Comparison of ENCODE assay signal across 26 cellular contexts in the genomic region with DNA sequence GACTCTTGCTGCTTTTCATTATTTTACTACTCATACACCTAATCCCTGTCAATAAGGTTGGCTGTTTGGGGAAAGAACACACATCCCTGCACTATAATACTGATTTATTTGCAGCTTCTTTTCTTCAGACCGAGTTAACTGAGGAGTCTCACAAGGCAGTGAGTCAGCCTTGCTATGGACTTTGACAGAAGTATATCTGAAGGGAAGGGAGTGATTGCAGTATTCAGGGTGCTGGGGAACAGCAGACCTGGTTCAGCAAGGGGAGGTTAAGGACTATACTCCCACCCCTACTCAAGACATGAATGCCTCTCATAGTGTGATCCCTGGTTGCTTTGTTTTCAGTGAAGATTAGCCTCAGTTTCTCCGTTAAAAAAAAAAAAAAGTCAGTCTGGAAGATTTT.
DNase-seq lines count a peak whose midpoint lies in the region; ATAC-seq, FAIRE-seq and TF ChIP-seq lines count a peak whose summit lies in the region.
"Had no signal": no experiment of that assay in that cellular context is flagged by ENCODE, and none has a peak within 500 bp of the region (broad histone marks: within the 10 kb centered on the region; RNA-seq: fewer than 3 reads in every experiment).

No MANE protein-coding gene starts in this region.

- H3K27ac ChIP-seq in astrocyte (ENCODE audit: low read depth, low read length) (no peak overlapping the region), keratinocyte (ENCODE audit: control insufficient read depth, insufficient read depth, low read length) (peak overlapping the region; percentile 60), smooth muscle cell (ENCODE audit: low read depth) (peak overlapping the region; percentile 80), gastrocnemius medialis (no peak overlapping the region)
- H3K27ac ChIP-seq: pancreas had no signal

- no peak overlapping the region for H3K4me2 ChIP-seq in astrocyte (ENCODE audit: low read length)
- no peak overlapping the region for H3K4me2 ChIP-seq in keratinocyte (ENCODE audit: control insufficient read depth, extremely low read depth, insufficient read depth, low read depth, low read length)
- H3K4me2 ChIP-seq in smooth muscle cell, result peak overlapping the region; percentile 27

- H3K27me3 ChIP-seq in astrocyte (ENCODE audit: insufficient read depth, low read length) (no peaks in the 10 kb centered on the region), keratinocyte (ENCODE audit: control insufficient read depth, extremely low read depth, insufficient read depth, low read length) (no peaks in the 10 kb centered on the region), smooth muscle cell (ENCODE audit: low read depth) (no peaks in the 10 kb centered on the region), gastrocnemius medialis (no peaks in the 10 kb centered on the region)
- H3K27me3 ChIP-seq: pancreas, tibial artery had no signal

- H3K9me3 Mint-ChIP-seq in astrocyte (ENCODE audit: unreplicated experiment), result no peaks in the 10 kb centered on the region
- H3K9me3 Mint-ChIP-seq: endodermal cell; memory B cell; naive B cell; stimulated activated naive CD8-positive, alpha-beta T cell treated with anti-CD3 and anti-CD28 coated beads, Interleukin-15, amount 100 ng/mL, for 72 hours had no signal

- dilution Hi-C loops in keratinocyte (cut with MboI; ENCODE audit: extremely low pct_ligation_motif_present, low sequenced_read_pairs), result no loop called here

- H3K36me3 Mint-ChIP-seq in astrocyte (ENCODE audit: low read depth, unreplicated experiment), result peaks cover 16% of the 10 kb centered on the region

- ATAC-seq in HG02798 (IDR thresholded peaks at IDR 0.05; ENCODE audit: poor library complexity, unreplicated experiment) (no peak), gastrocnemius medialis (no peak)
- ATAC-seq: Panc1; pancreas; right cardiac atrium; stimulated activated naive CD8-positive, alpha-beta T cell treated with anti-CD3 and anti-CD28 coated beads, Interleukin-15, amount 100 ng/mL, for 72 hours had no signal

- H3K9me1 ChIP-seq in keratinocyte (ENCODE audit: control insufficient read depth, extremely low read depth, insufficient read depth, low read length), result no peaks in the 10 kb centered on the region

- H3K9me3 ChIP-seq in astrocyte (ENCODE audit: insufficient read depth, low read depth, low read length), result no peaks in the 10 kb centered on the region
- H3K9me3 ChIP-seq in keratinocyte (ENCODE audit: control insufficient read depth, low read depth, low read length), result no peaks in the 10 kb centered on the region
- H3K9me3 ChIP-seq in smooth muscle cell (replicated peaks; ENCODE audit: low read depth), result no peaks in the 10 kb centered on the region
- H3K9me3 ChIP-seq in gastrocnemius medialis, result no peaks in the 10 kb centered on the region
- H3K9me3 ChIP-seq: pancreas, tibial artery had no signal

- DNase-seq in HPDE6-E6E7 (ENCODE audit: extremely low spot score), result peak; percentile 21
- DNase-seq in astrocyte (ENCODE audit: low read depth), result no peak
- DNase-seq in keratinocyte (ENCODE audit: low read depth, low spot score), result no peak
- DNase-seq in smooth muscle cell (lab: John Stamatoyannopoulos, UW; ENCODE audit: unreplicated experiment), result no peak
- DNase-seq in globus pallidus (ENCODE audit: low spot score), result no peak
- DNase-seq in gastrocnemius medialis, result no peak
- DNase-seq: activated CD4-positive, alpha-beta T cell treated with anti-CD3 and anti-CD28 coated beads for 4 hours; activated CD8-positive, alpha-beta memory T cell treated with anti-CD3 and anti-CD28 coated beads for 24 hours; activated gamma-delta T cell; activated T-cell treated with anti-CD3 and anti-CD28 coated beads, Interleukin-2, amount 50 U/mL, for 1 hour; CD4-positive, CD25-positive, alpha-beta regulatory T cell; cortex of kidney; endodermal cell; KG1; MV-4-11; naive B cell; NCI-H2171; NCI-H524 treated with DMSO at 0.1 percent for 48 hours; pancreas; right cardiac atrium; stimulated activated CD4-positive, alpha-beta T cell treated with anti-CD3 and anti-CD28 coated beads, Interleukin-4, amount 100 ng/mL, for 4 hours; stimulated activated naive CD8-positive, alpha-beta T cell treated with anti-CD3 and anti-CD28 coated beads, Interleukin-15, amount 100 ng/mL, for 72 hours; tibial artery had no signal

- H4K20me1 ChIP-seq in astrocyte (ENCODE audit: insufficient read depth, low read length) (peaks cover 40% of the 10 kb centered on the region), keratinocyte (ENCODE audit: control insufficient read depth, extremely low read depth, insufficient read depth, low read length) (no peaks in the 10 kb centered on the region), smooth muscle cell (ENCODE audit: low read depth) (peaks cover 3% of the 10 kb centered on the region)

- H3K27ac Mint-ChIP-seq in astrocyte (ENCODE audit: unreplicated experiment), result peak overlapping the region; percentile 70
- H3K27ac Mint-ChIP-seq: CD4-positive, CD25-positive, alpha-beta regulatory T cell; endodermal cell; memory B cell; stimulated activated naive CD8-positive, alpha-beta T cell treated with anti-CD3 and anti-CD28 coated beads, Interleukin-15, amount 100 ng/mL, for 72 hours had no signal

- H3K36me3 ChIP-seq in astrocyte (ENCODE audit: insufficient read depth, low read length) (peaks cover 14% of the 10 kb centered on the region), keratinocyte (ENCODE audit: control insufficient read depth in 2 of 2, extremely low read depth in 1 of 2, insufficient read depth in 2 of 2, low read length in 2 of 2) (no peaks in the 10 kb centered on the region), smooth muscle cell (ENCODE audit: low read depth) (no peaks in the 10 kb centered on the region), gastrocnemius medialis (no peaks in the 10 kb centered on the region)
- H3K36me3 ChIP-seq: pancreas, tibial artery had no signal

- no peaks in the 10 kb centered on the region for H3F3A ChIP-seq in smooth muscle cell (ENCODE audit: low read depth)

- TF ChIP-seq POLR2A in gastrocnemius medialis (IDR thresholded peaks at IDR 0.05), result no peak

- H3K4me1 Mint-ChIP-seq in astrocyte (ENCODE audit: low read depth, unreplicated experiment), result peaks cover 50% of the 10 kb centered on the region

- H3K4me3 ChIP-seq in astrocyte (ENCODE audit: insufficient read depth, low read depth, low read length) (no peak overlapping the region), keratinocyte (ENCODE audit: control insufficient read depth in 2 of 3, extremely low read depth in 1 of 3, insufficient read depth in 2 of 3, low read depth in 1 of 3, low read length in 3 of 3) (no peak overlapping the region), smooth muscle cell (no peak overlapping the region), gastrocnemius medialis (no peak overlapping the region)
- H3K4me3 ChIP-seq: pancreas, tibial artery had no signal

- H2AFZ ChIP-seq in astrocyte (ENCODE audit: low read depth, low read length), result no peak overlapping the region
- H2AFZ ChIP-seq in keratinocyte (ENCODE audit: control insufficient read depth, low read length), result no peak overlapping the region
- no peak overlapping the region for H2AFZ ChIP-seq in smooth muscle cell (ENCODE audit: low read depth)

- no peak overlapping the region for H3K9ac ChIP-seq in astrocyte (ENCODE audit: low read length)
- no peak overlapping the region for H3K9ac ChIP-seq in keratinocyte (ENCODE audit: control insufficient read depth, extremely low read depth, insufficient read depth, low read length)
- H3K9ac ChIP-seq in smooth muscle cell (ENCODE audit: low read depth), result no peak overlapping the region

- in situ Hi-C loops in gastrocnemius medialis (cut with MboI; ENCODE audit: low sequenced_read_pairs in 4 of 4), result loop anchor here in 1 of 4 donors (25.0 kb wide), 1 partner anchor 91 kb away; no protein-coding TSS in a partner anchor

- FAIRE-seq in astrocyte (lab: Jason Lieb, UNC) (no peak), keratinocyte (lab: Jason Lieb, UNC) (no peak)
- FAIRE-seq: pancreas had no signal

- no peak overlapping the region for H3K4me3 Mint-ChIP-seq in astrocyte (ENCODE audit: unreplicated experiment)
- H3K4me3 Mint-ChIP-seq: CD4-positive, CD25-positive, alpha-beta regulatory T cell; endodermal cell; memory B cell; stimulated activated naive CD8-positive, alpha-beta T cell treated with anti-CD3 and anti-CD28 coated beads, Interleukin-15, amount 100 ng/mL, for 72 hours had no signal

- H3K79me2 ChIP-seq in astrocyte (ENCODE audit: insufficient read depth, low read length), result peaks cover 5% of the 10 kb centered on the region
- no peaks in the 10 kb centered on the region for H3K79me2 ChIP-seq in keratinocyte (ENCODE audit: control insufficient read depth, insufficient read depth, low read length)
- peaks cover 7% of the 10 kb centered on the region for H3K79me2 ChIP-seq in smooth muscle cell (ENCODE audit: low read depth)

- TF ChIP-seq CTCF in astrocyte (IDR thresholded peaks at IDR 0.05; ENCODE audit: insufficient read depth, low read depth, low read length), result no peak
- TF ChIP-seq CTCF in keratinocyte (optimal IDR thresholded peaks at IDR 0.05 in 1 of 3, IDR thresholded peaks at IDR 0.05 in 1 of 3, conservative IDR thresholded peaks at IDR 0.05 in 1 of 3; ENCODE audit: extremely low read depth in 1 of 3, insufficient read depth in 2 of 3, low read length in 3 of 3), result no peak
- no peak for TF ChIP-seq CTCF in smooth muscle cell (IDR thresholded peaks at IDR 0.05; ENCODE audit: borderline replicate concordance, insufficient read depth, poor library complexity, severe bottlenecking)
- no peak for TF ChIP-seq CTCF in gastrocnemius medialis (IDR thresholded peaks at IDR 0.05 in 4 of 5, conservative IDR thresholded peaks at IDR 0.05 in 1 of 5)

- WGBS in smooth muscle cell (ENCODE audit: low lambda C conversion rate), result 39% methylated on average over 2 of the region's 2 CpGs

- H3K4me1 ChIP-seq in astrocyte (ENCODE audit: insufficient read depth, low read length), result no peaks in the 10 kb centered on the region
- peaks cover 40% of the 10 kb centered on the region for H3K4me1 ChIP-seq in keratinocyte (ENCODE audit: control insufficient read depth, extremely low read depth, insufficient read depth, low read length)
- peaks cover 69% of the 10 kb centered on the region for H3K4me1 ChIP-seq in smooth muscle cell (ENCODE audit: low read depth)
- H3K4me1 ChIP-seq in gastrocnemius medialis, result peaks cover 17 to 18% of the 10 kb centered on the region in 2 donors

- no peaks in the 10 kb centered on the region for H3K27me3 Mint-ChIP-seq in astrocyte (ENCODE audit: low read depth, unreplicated experiment)
- H3K27me3 Mint-ChIP-seq: CD4-positive, CD25-positive, alpha-beta regulatory T cell; memory B cell; naive B cell; stimulated activated naive CD8-positive, alpha-beta T cell treated with anti-CD3 and anti-CD28 coated beads, Interleukin-15, amount 100 ng/mL, for 72 hours had no signal

- intact Hi-C loops in gastrocnemius medialis (cut with DNase I; ENCODE audit: low total_unique reads), result no loop called here

Comparison
In these comparisons a context has a peak if more than half of its experiments do, and no peak if none do; other contexts are left out.
1. H3K27ac ChIP-seq: peak in keratinocyte (single experiment) and smooth muscle cell (single experiment); none in astrocyte (single experiment) and gastrocnemius medialis (0 of 4).